1 cellular context compared by ENCODE assay signal in the genomic region with DNA sequence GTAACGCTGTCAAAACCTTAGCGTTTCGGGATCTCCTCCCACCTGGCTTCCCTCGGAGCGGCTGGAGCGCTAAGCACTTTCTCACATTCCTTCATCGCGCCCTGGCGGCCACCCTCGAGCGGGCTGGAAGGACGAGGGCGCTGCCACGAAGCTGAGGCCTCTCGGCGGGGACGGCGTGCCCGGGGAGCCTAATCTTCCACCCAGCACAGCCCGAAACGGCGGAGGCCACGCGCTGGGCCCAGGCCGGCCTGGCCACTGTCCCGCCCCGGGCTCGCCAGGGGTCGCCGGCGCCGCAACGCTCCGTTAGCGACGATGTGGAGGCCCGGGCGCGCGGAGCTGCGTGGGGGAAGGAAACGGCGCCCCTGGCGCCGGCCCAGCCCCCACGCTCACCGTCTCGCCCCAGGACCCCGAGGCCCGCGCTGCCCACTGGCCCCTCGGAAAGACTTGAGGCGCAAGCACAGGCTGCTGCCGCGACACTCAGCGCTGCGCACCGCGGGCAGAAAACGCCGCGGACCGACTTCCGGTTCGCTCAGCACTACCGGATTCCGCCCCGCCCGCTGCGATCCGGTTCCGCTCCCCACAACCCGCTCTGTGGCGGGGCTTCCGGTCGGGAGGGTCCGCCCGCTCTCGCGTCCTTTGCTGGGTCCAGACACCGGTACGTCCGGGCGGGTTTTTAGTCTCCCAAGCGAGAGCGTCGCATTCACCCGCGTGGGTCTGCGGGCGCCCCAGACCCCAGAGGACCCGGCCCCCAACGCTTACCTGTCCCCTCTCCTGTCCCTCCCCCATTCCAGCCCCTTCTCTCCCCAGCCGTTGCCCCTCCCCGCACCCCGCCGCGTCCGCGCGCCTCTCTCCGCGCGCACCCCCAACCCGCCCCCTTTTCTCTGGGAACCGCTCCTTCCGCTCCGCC.
A peak's percentile ranks its signal among the peaks of the same experiment; 100 is the strongest.
TF ChIP-seq lines count a peak whose summit lies in the region.

A gene with protein sequence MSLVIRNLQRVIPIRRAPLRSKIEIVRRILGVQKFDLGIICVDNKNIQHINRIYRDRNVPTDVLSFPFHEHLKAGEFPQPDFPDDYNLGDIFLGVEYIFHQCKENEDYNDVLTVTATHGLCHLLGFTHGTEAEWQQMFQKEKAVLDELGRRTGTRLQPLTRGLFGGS (plus strand): TSS at position 582 of the 907 bp plus-strand sequence. CDS start 572 bp downstream, outside the sequence.

TF ChIP-seq in HepG2, 621 proteins besides CTCF, POLR2A, EP300 and RAD21 (continued from another document and continues in another):
- TF ChIP-seq, protein P1, sequence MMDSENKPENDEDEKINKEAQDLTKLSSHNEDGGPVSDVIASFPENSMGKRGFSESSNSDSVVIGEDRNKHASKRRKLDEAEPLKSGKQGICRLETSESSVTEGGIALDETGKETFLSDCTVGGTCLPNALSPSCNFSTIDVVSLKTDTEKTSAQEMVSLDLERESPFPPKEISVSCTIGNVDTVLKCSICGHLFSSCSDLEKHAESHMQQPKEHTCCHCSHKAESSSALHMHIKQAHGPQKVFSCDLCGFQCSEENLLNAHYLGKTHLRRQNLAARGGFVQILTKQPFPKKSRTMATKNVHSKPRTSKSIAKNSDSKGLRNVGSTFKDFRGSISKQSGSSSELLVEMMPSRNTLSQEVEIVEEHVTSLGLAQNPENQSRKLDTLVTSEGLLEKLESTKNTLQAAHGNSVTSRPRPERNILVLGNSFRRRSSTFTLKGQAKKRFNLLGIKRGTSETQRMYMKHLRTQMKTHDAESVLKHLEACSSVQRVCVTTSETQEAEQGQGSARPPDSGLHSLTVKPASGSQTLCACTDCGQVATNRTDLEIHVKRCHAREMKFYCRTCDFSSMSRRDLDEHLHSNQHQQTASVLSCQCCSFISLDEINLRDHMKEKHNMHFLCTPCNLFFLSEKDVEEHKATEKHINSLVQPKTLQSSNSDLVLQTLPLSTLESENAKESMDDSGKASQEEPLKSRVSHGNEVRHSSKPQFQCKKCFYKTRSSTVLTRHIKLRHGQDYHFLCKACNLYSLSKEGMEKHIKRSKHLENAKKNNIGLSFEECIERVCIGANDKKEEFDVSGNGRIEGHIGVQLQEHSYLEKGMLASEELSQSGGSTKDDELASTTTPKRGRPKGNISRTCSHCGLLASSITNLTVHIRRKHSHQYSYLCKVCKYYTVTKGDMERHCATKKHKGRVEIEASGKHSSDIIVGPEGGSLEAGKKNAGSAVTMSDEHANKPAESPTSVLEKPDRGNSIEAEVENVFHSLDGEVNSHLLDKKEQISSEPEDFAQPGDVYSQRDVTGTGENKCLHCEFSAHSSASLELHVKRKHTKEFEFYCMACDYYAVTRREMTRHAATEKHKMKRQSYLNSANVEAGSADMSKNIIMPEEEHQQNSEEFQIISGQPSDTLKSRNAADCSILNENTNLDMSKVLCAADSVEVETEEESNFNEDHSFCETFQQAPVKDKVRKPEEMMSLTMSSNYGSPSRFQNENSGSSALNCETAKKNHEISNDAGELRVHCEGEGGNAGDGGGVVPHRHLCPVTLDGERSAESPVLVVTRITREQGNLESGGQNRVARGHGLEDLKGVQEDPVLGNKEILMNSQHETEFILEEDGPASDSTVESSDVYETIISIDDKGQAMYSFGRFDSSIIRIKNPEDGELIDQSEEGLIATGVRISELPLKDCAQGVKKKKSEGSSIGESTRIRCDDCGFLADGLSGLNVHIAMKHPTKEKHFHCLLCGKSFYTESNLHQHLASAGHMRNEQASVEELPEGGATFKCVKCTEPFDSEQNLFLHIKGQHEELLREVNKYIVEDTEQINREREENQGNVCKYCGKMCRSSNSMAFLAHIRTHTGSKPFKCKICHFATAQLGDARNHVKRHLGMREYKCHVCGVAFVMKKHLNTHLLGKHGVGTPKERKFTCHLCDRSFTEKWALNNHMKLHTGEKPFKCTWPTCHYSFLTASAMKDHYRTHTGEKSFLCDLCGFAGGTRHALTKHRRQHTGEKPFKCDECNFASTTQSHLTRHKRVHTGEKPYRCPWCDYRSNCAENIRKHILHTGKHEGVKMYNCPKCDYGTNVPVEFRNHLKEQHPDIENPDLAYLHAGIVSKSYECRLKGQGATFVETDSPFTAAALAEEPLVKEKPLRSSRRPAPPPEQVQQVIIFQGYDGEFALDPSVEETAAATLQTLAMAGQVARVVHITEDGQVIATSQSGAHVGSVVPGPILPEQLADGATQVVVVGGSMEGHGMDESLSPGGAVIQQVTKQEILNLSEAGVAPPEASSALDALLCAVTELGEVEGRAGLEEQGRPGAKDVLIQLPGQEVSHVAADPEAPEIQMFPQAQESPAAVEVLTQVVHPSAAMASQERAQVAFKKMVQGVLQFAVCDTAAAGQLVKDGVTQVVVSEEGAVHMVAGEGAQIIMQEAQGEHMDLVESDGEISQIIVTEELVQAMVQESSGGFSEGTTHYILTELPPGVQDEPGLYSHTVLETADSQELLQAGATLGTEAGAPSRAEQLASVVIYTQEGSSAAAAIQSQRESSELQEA (CRISPR knock-in tag; IDR thresholded peaks at IDR 0.05; ENCODE audit: not compliant biosample characterization) = peak; percentile 85
- no peak for TF ChIP-seq ZNF207 (IDR thresholded peaks at IDR 0.05; ENCODE audit: borderline replicate concordance)
- no peak for TF ChIP-seq ZFYVE20 (CRISPR knock-in tag; IDR thresholded peaks at IDR 0.05; ENCODE audit: borderline replicate concordance, low read depth)
- peak; percentile 71 for TF ChIP-seq ZNF225 (CRISPR knock-in tag; IDR thresholded peaks at IDR 0.05)
- no peak; the same call in 1 of the 2 replicates for TF ChIP-seq ZKSCAN8 (CRISPR knock-in tag; IDR thresholded peaks at IDR 0.05; ENCODE audit: borderline replicate concordance)
- 0 out of 2 replicates have a peak, but pooled peaks have one; percentile 53 for TF ChIP-seq ZNF792 (CRISPR knock-in tag; IDR thresholded peaks at IDR 0.05)
- TF ChIP-seq CBFB (CRISPR knock-in tag; IDR thresholded peaks at IDR 0.05) = peak; percentile 89
- peak; percentile 94; the same call in 1 of the 2 replicates for TF ChIP-seq IRX3 (CRISPR knock-in tag; IDR thresholded peaks at IDR 0.05; ENCODE audit: borderline replicate concordance, low read depth)
- no peak for TF ChIP-seq ZNF230 (CRISPR knock-in tag; IDR thresholded peaks at IDR 0.05)
- TF ChIP-seq TEAD3 (CRISPR knock-in tag; optimal IDR thresholded peaks at IDR 0.05; ENCODE audit: borderline replicate concordance) = peak; percentile 87
- no peak for TF ChIP-seq HNRNPH1 (optimal IDR thresholded peaks at IDR 0.05; ENCODE audit: low read depth, low read length)
- TF ChIP-seq, protein P2, sequence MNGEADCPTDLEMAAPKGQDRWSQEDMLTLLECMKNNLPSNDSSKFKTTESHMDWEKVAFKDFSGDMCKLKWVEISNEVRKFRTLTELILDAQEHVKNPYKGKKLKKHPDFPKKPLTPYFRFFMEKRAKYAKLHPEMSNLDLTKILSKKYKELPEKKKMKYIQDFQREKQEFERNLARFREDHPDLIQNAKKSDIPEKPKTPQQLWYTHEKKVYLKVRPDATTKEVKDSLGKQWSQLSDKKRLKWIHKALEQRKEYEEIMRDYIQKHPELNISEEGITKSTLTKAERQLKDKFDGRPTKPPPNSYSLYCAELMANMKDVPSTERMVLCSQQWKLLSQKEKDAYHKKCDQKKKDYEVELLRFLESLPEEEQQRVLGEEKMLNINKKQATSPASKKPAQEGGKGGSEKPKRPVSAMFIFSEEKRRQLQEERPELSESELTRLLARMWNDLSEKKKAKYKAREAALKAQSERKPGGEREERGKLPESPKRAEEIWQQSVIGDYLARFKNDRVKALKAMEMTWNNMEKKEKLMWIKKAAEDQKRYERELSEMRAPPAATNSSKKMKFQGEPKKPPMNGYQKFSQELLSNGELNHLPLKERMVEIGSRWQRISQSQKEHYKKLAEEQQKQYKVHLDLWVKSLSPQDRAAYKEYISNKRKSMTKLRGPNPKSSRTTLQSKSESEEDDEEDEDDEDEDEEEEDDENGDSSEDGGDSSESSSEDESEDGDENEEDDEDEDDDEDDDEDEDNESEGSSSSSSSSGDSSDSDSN (CRISPR knock-in tag; IDR thresholded peaks at IDR 0.05) = peak; percentile 99
- peak; percentile 76; the same call in 1 of the 2 replicates for TF ChIP-seq ZNF746 (CRISPR knock-in tag; IDR thresholded peaks at IDR 0.05)
- TF ChIP-seq ARID2 (CRISPR knock-in tag; IDR thresholded peaks at IDR 0.05; ENCODE audit: borderline replicate concordance) = peak; percentile 50; the same call in 1 of the 2 replicates
- TF ChIP-seq ZSCAN25 (CRISPR knock-in tag; IDR thresholded peaks at IDR 0.05) = peak; percentile 85; the same call in 1 of the 2 replicates
- no peak for TF ChIP-seq MAFK (conservative IDR thresholded peaks at IDR 0.05 in 1 of 2, IDR thresholded peaks at IDR 0.05 in 1 of 2; ENCODE audit: low read length in 2 of 2)
- TF ChIP-seq, protein P3, sequence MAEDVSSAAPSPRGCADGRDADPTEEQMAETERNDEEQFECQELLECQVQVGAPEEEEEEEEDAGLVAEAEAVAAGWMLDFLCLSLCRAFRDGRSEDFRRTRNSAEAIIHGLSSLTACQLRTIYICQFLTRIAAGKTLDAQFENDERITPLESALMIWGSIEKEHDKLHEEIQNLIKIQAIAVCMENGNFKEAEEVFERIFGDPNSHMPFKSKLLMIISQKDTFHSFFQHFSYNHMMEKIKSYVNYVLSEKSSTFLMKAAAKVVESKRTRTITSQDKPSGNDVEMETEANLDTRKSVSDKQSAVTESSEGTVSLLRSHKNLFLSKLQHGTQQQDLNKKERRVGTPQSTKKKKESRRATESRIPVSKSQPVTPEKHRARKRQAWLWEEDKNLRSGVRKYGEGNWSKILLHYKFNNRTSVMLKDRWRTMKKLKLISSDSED (CRISPR knock-in tag; IDR thresholded peaks at IDR 0.05) = no peak
- TF ChIP-seq YEATS2 (CRISPR knock-in tag; IDR thresholded peaks at IDR 0.05; ENCODE audit: borderline replicate concordance) = peak; percentile 96
- peak; percentile 93 for TF ChIP-seq ZNF451 (CRISPR knock-in tag; IDR thresholded peaks at IDR 0.05)
- TF ChIP-seq KLF15 (CRISPR knock-in tag; IDR thresholded peaks at IDR 0.05; ENCODE audit: borderline replicate concordance) = 0 out of 2 replicates have a peak, but pooled peaks have one; percentile 57
- no peak for TF ChIP-seq ARNT (IDR thresholded peaks at IDR 0.05)
- 0 out of 2 replicates have a peak, but pooled peaks have one; percentile 57 for TF ChIP-seq ZNF616 (CRISPR knock-in tag; IDR thresholded peaks at IDR 0.05; ENCODE audit: low read depth)
- TF ChIP-seq ZFP90 (CRISPR knock-in tag; IDR thresholded peaks at IDR 0.05; ENCODE audit: borderline replicate concordance) = no peak; the same call in 1 of the 2 replicates
- TF ChIP-seq CREM (IDR thresholded peaks at IDR 0.05) = peak; percentile 19; the same call in 1 of the 2 replicates
- TF ChIP-seq CREM (CRISPR knock-in tag; IDR thresholded peaks at IDR 0.05) = no peak
- TF ChIP-seq ZNF564 (CRISPR knock-in tag; IDR thresholded peaks at IDR 0.05) = peak; percentile 90
- TF ChIP-seq, protein P4, sequence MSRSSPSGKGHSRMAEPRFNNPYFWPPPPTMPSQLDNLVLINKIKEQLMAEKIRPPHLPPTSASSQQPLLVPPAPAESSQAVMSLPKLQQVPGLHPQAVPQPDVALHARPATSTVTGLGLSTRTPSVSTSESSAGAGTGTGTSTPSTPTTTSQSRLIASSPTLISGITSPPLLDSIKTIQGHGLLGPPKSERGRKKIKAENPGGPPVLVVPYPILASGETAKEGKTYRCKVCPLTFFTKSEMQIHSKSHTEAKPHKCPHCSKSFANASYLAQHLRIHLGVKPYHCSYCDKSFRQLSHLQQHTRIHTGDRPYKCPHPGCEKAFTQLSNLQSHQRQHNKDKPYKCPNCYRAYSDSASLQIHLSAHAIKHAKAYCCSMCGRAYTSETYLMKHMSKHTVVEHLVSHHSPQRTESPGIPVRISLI (CRISPR knock-in tag; IDR thresholded peaks at IDR 0.05; ENCODE audit: borderline replicate concordance) = no peak; the same call in 1 of the 2 replicates
- peak; percentile 46; the same call in 1 of the 2 replicates for TF ChIP-seq ZNF766 (CRISPR knock-in tag; IDR thresholded peaks at IDR 0.05; ENCODE audit: borderline replicate concordance)
- no peak for TF ChIP-seq ZNF530 (CRISPR knock-in tag; IDR thresholded peaks at IDR 0.05; ENCODE audit: low read depth)
- peak; percentile 93; the same call in 1 of the 2 replicates for TF ChIP-seq MTA1 (CRISPR knock-in tag; IDR thresholded peaks at IDR 0.05; ENCODE audit: borderline replicate concordance)
- no peak for TF ChIP-seq SOX6 (IDR thresholded peaks at IDR 0.05)
- no peak; the same call in 1 of the 2 replicates for TF ChIP-seq SOX6 (CRISPR knock-in tag; IDR thresholded peaks at IDR 0.05)
- no peak for TF ChIP-seq ZNF567 (CRISPR knock-in tag; IDR thresholded peaks at IDR 0.05; ENCODE audit: borderline replicate concordance)
- TF ChIP-seq ZBTB42 (CRISPR knock-in tag; IDR thresholded peaks at IDR 0.05) = 0 out of 2 replicates have a peak, but pooled peaks have one; percentile 18
- TF ChIP-seq, protein P5, sequence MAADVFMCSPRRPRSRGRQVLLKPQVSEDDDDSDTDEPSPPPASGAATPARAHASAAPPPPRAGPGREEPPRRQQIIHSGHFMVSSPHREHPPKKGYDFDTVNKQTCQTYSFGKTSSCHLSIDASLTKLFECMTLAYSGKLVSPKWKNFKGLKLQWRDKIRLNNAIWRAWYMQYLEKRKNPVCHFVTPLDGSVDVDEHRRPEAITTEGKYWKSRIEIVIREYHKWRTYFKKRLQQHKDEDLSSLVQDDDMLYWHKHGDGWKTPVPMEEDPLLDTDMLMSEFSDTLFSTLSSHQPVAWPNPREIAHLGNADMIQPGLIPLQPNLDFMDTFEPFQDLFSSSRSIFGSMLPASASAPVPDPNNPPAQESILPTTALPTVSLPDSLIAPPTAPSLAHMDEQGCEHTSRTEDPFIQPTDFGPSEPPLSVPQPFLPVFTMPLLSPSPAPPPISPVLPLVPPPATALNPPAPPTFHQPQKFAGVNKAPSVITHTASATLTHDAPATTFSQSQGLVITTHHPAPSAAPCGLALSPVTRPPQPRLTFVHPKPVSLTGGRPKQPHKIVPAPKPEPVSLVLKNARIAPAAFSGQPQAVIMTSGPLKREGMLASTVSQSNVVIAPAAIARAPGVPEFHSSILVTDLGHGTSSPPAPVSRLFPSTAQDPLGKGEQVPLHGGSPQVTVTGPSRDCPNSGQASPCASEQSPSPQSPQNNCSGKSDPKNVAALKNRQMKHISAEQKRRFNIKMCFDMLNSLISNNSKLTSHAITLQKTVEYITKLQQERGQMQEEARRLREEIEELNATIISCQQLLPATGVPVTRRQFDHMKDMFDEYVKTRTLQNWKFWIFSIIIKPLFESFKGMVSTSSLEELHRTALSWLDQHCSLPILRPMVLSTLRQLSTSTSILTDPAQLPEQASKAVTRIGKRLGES (CRISPR knock-in tag; IDR thresholded peaks at IDR 0.05; ENCODE audit: borderline replicate concordance) = 0 out of 2 replicates have a peak, but pooled peaks have one; percentile 17
- TF ChIP-seq, protein P6, sequence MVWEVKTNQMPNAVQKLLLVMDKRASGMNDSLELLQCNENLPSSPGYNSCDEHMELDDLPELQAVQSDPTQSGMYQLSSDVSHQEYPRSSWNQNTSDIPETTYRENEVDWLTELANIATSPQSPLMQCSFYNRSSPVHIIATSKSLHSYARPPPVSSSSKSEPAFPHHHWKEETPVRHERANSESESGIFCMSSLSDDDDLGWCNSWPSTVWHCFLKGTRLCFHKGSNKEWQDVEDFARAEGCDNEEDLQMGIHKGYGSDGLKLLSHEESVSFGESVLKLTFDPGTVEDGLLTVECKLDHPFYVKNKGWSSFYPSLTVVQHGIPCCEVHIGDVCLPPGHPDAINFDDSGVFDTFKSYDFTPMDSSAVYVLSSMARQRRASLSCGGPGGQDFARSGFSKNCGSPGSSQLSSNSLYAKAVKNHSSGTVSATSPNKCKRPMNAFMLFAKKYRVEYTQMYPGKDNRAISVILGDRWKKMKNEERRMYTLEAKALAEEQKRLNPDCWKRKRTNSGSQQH (CRISPR knock-in tag; IDR thresholded peaks at IDR 0.05; ENCODE audit: low read depth) = peak; percentile 65; the same call in 1 of the 2 replicates
- TF ChIP-seq TSC22D2 (CRISPR knock-in tag; IDR thresholded peaks at IDR 0.05; ENCODE audit: borderline replicate concordance) = no peak; the same call in none of the 2 replicates
- TF ChIP-seq HDAC6 (IDR thresholded peaks at IDR 0.05; ENCODE audit: low read depth, low read length) = no peak
- no peak; the same call in 1 of the 2 replicates for TF ChIP-seq HOXA5 (CRISPR knock-in tag; IDR thresholded peaks at IDR 0.05)
- no peak for TF ChIP-seq ZMAT3 (CRISPR knock-in tag; conservative IDR thresholded peaks at IDR 0.05)
- no peak for TF ChIP-seq PHB2 (IDR thresholded peaks at IDR 0.05; ENCODE audit: partially characterized antibody)
